In genomic region chr10:70109064-70109729, GRCh38 we compare ENCODE assay signal across 19 cellular contexts. TPM values are rescaled to one million over a fixed set of nuclear protein-coding genes. Genes with fewer than 3 reads are reported as not detected.
DNase-seq lines count a peak whose midpoint lies in the region; ATAC-seq, FAIRE-seq and TF ChIP-seq lines count a peak whose summit lies in the region.
"Had no signal": no experiment of that assay in that cellular context is flagged by ENCODE, and none has a peak within 500 bp of the region (broad histone marks: within the 10 kb centered on the region; RNA-seq: fewer than 3 reads in every experiment).

No MANE protein-coding gene starts in this region.

- TF ChIP-seq POLR2A in K562 (conservative IDR thresholded peaks at IDR 0.05): no peak
- no peak for TF ChIP-seq POLR2A in spleen (IDR thresholded peaks at IDR 0.05)

- TF ChIP-seq EP300 in K562 (IDR thresholded peaks at IDR 0.05; ENCODE audit: low read length): no peak

- POLR2A ChIA-PET in K562 (lab: Yijun Ruan, JAX): interaction anchor here (0.5 to 1.1 kb wide), 5 partner anchors 13 to 143 kb away, joined by 3 read pairs; no protein-coding TSS in a partner anchor
- POLR2A ChIA-PET in activated CD8-positive, alpha-beta T cell treated with anti-CD3 and anti-CD28 coated beads, Interleukin-2, amount 10 ng/mL, durations not matched to agents 7 days and 5 days (lab: Charles Lee): no interaction called here

- H4K20me1 ChIP-seq in K562 (replicated peaks; ENCODE audit: control insufficient read depth, insufficient read depth, low read length): no peaks in the 10 kb centered on the region

- BruUV-seq in K562 (replicated peaks; lab: Mats Ljungman, UMichigan): no TSS peak

- H3K27ac ChIP-seq in K562 (ENCODE audit: extremely low read depth, low read depth, low read length) (no peak overlapping the region), liver (ENCODE audit: low read depth in 1 of 2, low read length in 2 of 2) (peak overlapping the region; percentile 78 to 85), spleen (no peak overlapping the region)
- H3K27ac ChIP-seq: C4-2B, HL-60, SJSA1 had no signal

- no peaks in the 10 kb centered on the region for H3K27me3 Mint-ChIP-seq in activated CD8-positive, alpha-beta T cell treated with anti-CD3 and anti-CD28 coated beads, Interleukin-2, amount 10 ng/mL, durations not matched to agents 7 days and 5 days (ENCODE audit: low read depth)

- ATAC-seq in K562 (no peak), HG02610 (IDR thresholded peaks at IDR 0.05; ENCODE audit: unreplicated experiment) (no peak), GM18861 (IDR thresholded peaks at IDR 0.05; ENCODE audit: unreplicated experiment) (no peak)
- no peak for ATAC-seq in activated CD8-positive, alpha-beta T cell treated with anti-CD3 and anti-CD28 coated beads, Interleukin-2, amount 10 ng/mL, durations not matched to agents 7 days and 5 days
- ATAC-seq: PC-3 had no signal

- H3K4me2 ChIP-seq in K562 (ENCODE audit: insufficient read depth, low read length): no peak overlapping the region

- DNase-seq in DMS53 treated with DMSO at 0.1 percent for 48 hours (lab: John Stamatoyannopoulos, UW; ENCODE audit: unreplicated experiment): peak; percentile 85
- DNase-seq in K562 (ENCODE audit: extremely low read depth in 1 of 4, low spot score in 3 of 4): no peak
- peak; percentile 42 for DNase-seq in spleen
- DNase-seq in activated CD8-positive, alpha-beta T cell treated with anti-CD3 and anti-CD28 coated beads, Interleukin-2, amount 10 ng/mL, durations not matched to agents 7 days and 5 days: no peak
- DNase-seq: COR-L47, KBM-7, MV-4-11, NCI-H1417, NCI-H1930, NCI-H446 treated with DMSO at 0.1 percent for 48 hours, NCI-H82, PC-3 had no signal

- no peak overlapping the region for H3K27ac Mint-ChIP-seq in activated CD8-positive, alpha-beta T cell treated with anti-CD3 and anti-CD28 coated beads, Interleukin-2, amount 10 ng/mL, durations not matched to agents 7 days and 5 days

- H3K36me3 ChIP-seq in K562 (ENCODE audit: control insufficient read depth, insufficient read depth, low read length): peaks cover 8% of the 10 kb centered on the region; the same call in 2 of the 3 replicates
- H3K36me3 ChIP-seq in liver (ENCODE audit: control insufficient read depth in 4 of 4, insufficient read depth in 3 of 4, low read depth in 1 of 4, low read length in 3 of 4): peaks cover 0 to 10% (median 5%) of the 10 kb centered on the region in 4 donors
- peaks cover 0 to 57% (median 27%) of the 10 kb centered on the region in 6 donors for H3K36me3 ChIP-seq in spleen

- no peaks in the 10 kb centered on the region for H3K79me2 ChIP-seq in K562 (ENCODE audit: control insufficient read depth, insufficient read depth, low read length)

- in situ Hi-C loops in K562 (cut with MboI): no loop called here

- no peak for FAIRE-seq in K562 (lab: Jason Lieb, UNC)
- FAIRE-seq: H54 had no signal

- intact Hi-C loops in K562 (cut with micrococcal nuclease) (no loop called here), spleen (cut with DNase I; ENCODE audit: low total_unique reads) (no loop called here)

- TF ChIP-seq RAD21 in K562 (CRISPR knock-in tag; conservative IDR thresholded peaks at IDR 0.05 in 1 of 2, IDR thresholded peaks at IDR 0.05 in 1 of 2) (no peak), liver (IDR thresholded peaks at IDR 0.05) (peak; percentile 36 to 39)

- H3K9me3 ChIP-seq in K562 (replicated peaks; ENCODE audit: control insufficient read depth, insufficient read depth, low read depth, low read length): no peaks in the 10 kb centered on the region
- no peaks in the 10 kb centered on the region for H3K9me3 ChIP-seq in liver (ENCODE audit: control insufficient read depth in 4 of 4, low read length in 3 of 4)
- H3K9me3 ChIP-seq in spleen: no peaks in the 10 kb centered on the region
- H3K9me3 ChIP-seq: SJSA1 had no signal

- H3K9ac ChIP-seq in K562 (ENCODE audit: insufficient read depth in 1 of 2, low read depth in 2 of 2, low read length in 2 of 2) (0 out of 4 replicates have a peak overlapping the region, but pooled peaks of 1 of the 2 experiments have one; percentile 23), liver (ENCODE audit: low read depth in 1 of 2, low read length in 2 of 2) (peak overlapping the region in 1 of 2 donors; percentile 30)

- WGBS in K562 (ENCODE audit: insufficient coverage, low coverage, missing lambda C conversion rate): 45% methylated on average over 18 of the region's 18 CpGs
- WGBS in liver: 37% methylated on average over 18 of the region's 18 CpGs
- WGBS in spleen, 5 donors: 94 to 97% (median 96%) methylated on average over 17 to 18 of the region's 18 CpGs

- H3K4me3 ChIP-seq in K562 (no peak overlapping the region), liver (ENCODE audit: low read depth in 1 of 3, low read length in 3 of 3) (peak overlapping the region; percentile 33 to 78 (median 68)), spleen (no peak overlapping the region)
- H3K4me3 ChIP-seq: SJSA1 had no signal

- H3K36me3 Mint-ChIP-seq in activated CD8-positive, alpha-beta T cell treated with anti-CD3 and anti-CD28 coated beads, Interleukin-2, amount 10 ng/mL, durations not matched to agents 7 days and 5 days (ENCODE audit: low read depth): peaks cover 26% of the 10 kb centered on the region

- H2AFZ ChIP-seq in K562 (ENCODE audit: low read depth, low read length): no peak overlapping the region

- H3K27me3 ChIP-seq in K562 (ENCODE audit: control insufficient read depth in 2 of 2, insufficient read depth in 2 of 2, low read length in 2 of 2): peaks cover 10 to 33% of the 10 kb centered on the region in 2 experiments; a peak in 2 of 5 replicates
- no peaks in the 10 kb centered on the region for H3K27me3 ChIP-seq in liver (ENCODE audit: control insufficient read depth in 4 of 4, insufficient read depth in 4 of 4, low read length in 3 of 4)
- H3K27me3 ChIP-seq in spleen (replicated peaks in 1 of 7): no peaks in the 10 kb centered on the region
- H3K27me3 ChIP-seq: SJSA1 had no signal

- H3K4me3 Mint-ChIP-seq in activated CD8-positive, alpha-beta T cell treated with anti-CD3 and anti-CD28 coated beads, Interleukin-2, amount 10 ng/mL, durations not matched to agents 7 days and 5 days: no peak overlapping the region

- CTCF ChIA-PET in K562 (lab: Yijun Ruan, JAX; ENCODE audit: low intra/inter-chr PET ratio): no interaction called here
- CTCF ChIA-PET in activated CD8-positive, alpha-beta T cell treated with anti-CD3 and anti-CD28 coated beads, Interleukin-2, amount 10 ng/mL, durations not matched to agents 7 days and 5 days (lab: Charles Lee): interaction anchor here (0.7 to 1.0 kb wide), 2 partner anchors 9 to 57 kb away, joined by 3 to 4 read pairs; partner anchors contain the start of gene MACROH2A2

- H3K9me3 Mint-ChIP-seq in activated CD8-positive, alpha-beta T cell treated with anti-CD3 and anti-CD28 coated beads, Interleukin-2, amount 10 ng/mL, durations not matched to agents 7 days and 5 days (ENCODE audit: insufficient read depth): no peaks in the 10 kb centered on the region

- H3K4me1 ChIP-seq in K562 (replicated peaks in 1 of 2; ENCODE audit: control insufficient read depth in 2 of 2, insufficient read depth in 2 of 2, low read length in 2 of 2): peaks cover 0 to 4% of the 10 kb centered on the region in 2 experiments; a peak in 2 of 5 replicates
- peaks cover 6 to 36% (median 26%) of the 10 kb centered on the region in 4 donors for H3K4me1 ChIP-seq in liver (ENCODE audit: control insufficient read depth in 4 of 4, insufficient read depth in 4 of 4, low read length in 3 of 4)
- H3K4me1 ChIP-seq in spleen: no peaks in the 10 kb centered on the region
- H3K4me1 ChIP-seq: SJSA1 had no signal

- no peaks in the 10 kb centered on the region for H3K9me1 ChIP-seq in K562 (ENCODE audit: control insufficient read depth, insufficient read depth, low read length)

- TF ChIP-seq CTCF in K562 (IDR thresholded peaks at IDR 0.05 in 2 of 3, conservative IDR thresholded peaks at IDR 0.05 in 1 of 3; ENCODE audit: insufficient read depth in 2 of 3, low read depth in 1 of 3, low read length in 3 of 3) (no peak), liver (IDR thresholded peaks at IDR 0.05; ENCODE audit: low read depth, low read length, missing input control) (no peak), spleen (IDR thresholded peaks at IDR 0.05 in 8 of 11, conservative IDR thresholded peaks at IDR 0.05 in 3 of 11) (no peak)

- H3K4me1 Mint-ChIP-seq in activated CD8-positive, alpha-beta T cell treated with anti-CD3 and anti-CD28 coated beads, Interleukin-2, amount 10 ng/mL, durations not matched to agents 7 days and 5 days (ENCODE audit: low read depth): peaks cover 31% of the 10 kb centered on the region

RNA-seq across cellular contexts. Expression of gene AIFM2, which starts 23.4 kb away (rescaled TPM):
- total RNA-seq in K562 (2011; cell fraction: chromatin; rRNA removed; ENCODE audit: low replicate concordance): 7.2 and 14.4 TPM in 2 replicates
- 8.3 and 9.7 TPM in 2 replicates for total RNA-seq in K562 (2011; cell fraction: nucleolus; rRNA removed)
- total RNA-seq in K562 (2011; cell fraction: nucleoplasm; rRNA removed): 8.2 and 9.4 TPM in 2 replicates
- total RNA-seq in K562 (2014; rRNA removed) (9.2 and 10.5 TPM in 2 replicates), K562 (2014; rRNA removed; fragmentation: Illumina TruSeq; extraction: Trizol) (3.9 and 5.3 TPM in 2 replicates), K562 (2015; rRNA removed; fragmentation: Illumina TruSeq; extraction: Trizol) (7.6 and 7.8 TPM in 2 replicates), K562 (2021) (11.4 and 13.1 TPM in 2 replicates), liver (1 to 10 TPM; 5.0 to 9.5 TPM), spleen (1 to 10 TPM; 5.1 to 9.4 (median 8.7) TPM)
- polyA plus RNA-seq in K562 (2011; rRNA removed) (8.0 and 9.9 TPM in 2 replicates), K562 (2014; fragmentation: Illumina TruSeq; extraction: Trizol) (9.3 and 12.1 TPM in 2 replicates), K562 (2014; fragmentation: Nextera tagmentation; extraction: Ambion mirVana) (1 to 10 TPM; 2.7 to 4.9 TPM), K562 (2014; rRNA removed) (13.9 and 14.1 TPM in 2 replicates), liver (10 to 100 TPM in 1 of 2 donors, 1 to 10 TPM in 1; 9.8 to 20.3 TPM), spleen (1 to 10 TPM; 4.3 to 6.2 (median 6.2) TPM)
- 9.2 and 13.0 TPM in 2 replicates for polyA plus RNA-seq in K562 (2011; cell fraction: cytosol; rRNA removed)
- polyA plus RNA-seq in K562 (2011; cell fraction: nucleus; rRNA removed): 7.5 and 12.1 TPM in 2 replicates
- polyA plus RNA-seq in K562 (2012): 11.0 and 11.6 TPM in 2 replicates
- 3.8 and 7.3 TPM in 2 replicates for polyA minus RNA-seq in K562 (2011; rRNA and poly(A)+ RNA removed)
- 6.6 and 7.1 TPM in 2 replicates for polyA minus RNA-seq in K562 (2011; cell fraction: cytosol; rRNA and poly(A)+ RNA removed)
- 2.7 and 3.1 TPM in 2 replicates for polyA minus RNA-seq in K562 (2011; cell fraction: nucleus; rRNA and poly(A)+ RNA removed)
- 1 to 10 TPM; 7.2 to 7.5 TPM for total RNA-seq in activated CD8-positive, alpha-beta T cell treated with anti-CD3 and anti-CD28 coated beads, Interleukin-2, amount 10 ng/mL, durations not matched to agents 7 days and 5 days

RNA-seq across cellular contexts. Expression of gene TYSND1, which starts 37.3 kb away (rescaled TPM):
- 7.2 and 8.1 TPM in 2 replicates for total RNA-seq in K562 (2011; cell fraction: chromatin; rRNA removed; ENCODE audit: low replicate concordance)
- total RNA-seq in K562 (2011; cell fraction: nucleolus; rRNA removed): 4.7 and 5.0 TPM in 2 replicates
- 5.2 and 7.2 TPM in 2 replicates for total RNA-seq in K562 (2011; cell fraction: nucleoplasm; rRNA removed)
- total RNA-seq in K562 (2014; rRNA removed): 0.91 and 1.8 TPM in 2 replicates
- total RNA-seq in K562 (2014; rRNA removed; fragmentation: Illumina TruSeq; extraction: Trizol): 0.41 and 1.4 TPM in 2 replicates
- 1.4 and 1.6 TPM in 2 replicates for total RNA-seq in K562 (2015; rRNA removed; fragmentation: Illumina TruSeq; extraction: Trizol)
- total RNA-seq in K562 (2021): 1.7 and 1.9 TPM in 2 replicates
- 1.3 and 2.0 TPM in 2 replicates for polyA plus RNA-seq in K562 (2011; rRNA removed)
- polyA plus RNA-seq in K562 (2011; cell fraction: cytosol; rRNA removed): 2.1 and 2.3 TPM in 2 replicates
- polyA plus RNA-seq in K562 (2011; cell fraction: nucleus; rRNA removed): 3.5 and 3.6 TPM in 2 replicates
- 0.98 and 2.0 TPM in 2 replicates for polyA plus RNA-seq in K562 (2012)
- polyA plus RNA-seq in K562 (2014; fragmentation: Illumina TruSeq; extraction: Trizol): 1.3 TPM in 2 replicates
- polyA plus RNA-seq in K562 (2014; fragmentation: Nextera tagmentation; extraction: Ambion mirVana): under 1 TPM; 0.60 to 0.65 TPM
- polyA plus RNA-seq in K562 (2014; rRNA removed): 1.3 and 2.0 TPM in 2 replicates
- polyA minus RNA-seq in K562 (2011; rRNA and poly(A)+ RNA removed): 1.5 and 2.1 TPM in 2 replicates
- 0.48 and 0.73 TPM in 2 replicates for polyA minus RNA-seq in K562 (2011; cell fraction: cytosol; rRNA and poly(A)+ RNA removed)
- polyA minus RNA-seq in K562 (2011; cell fraction: nucleus; rRNA and poly(A)+ RNA removed): 2.6 and 3.1 TPM in 2 replicates
- 10 to 100 TPM in 1 of 2 donors, 1 to 10 TPM in 1; 9.5 to 11.3 TPM for total RNA-seq in liver
- polyA plus RNA-seq in liver: 1 to 10 TPM; 3.9 to 4.9 TPM
- total RNA-seq in spleen: 10 to 100 TPM; 14.1 to 20.3 (median 16.6) TPM
- 10 to 100 TPM; 15.2 to 20.9 (median 19.2) TPM for polyA plus RNA-seq in spleen
- 10 to 100 TPM; 12.0 to 13.4 TPM for total RNA-seq in activated CD8-positive, alpha-beta T cell treated with anti-CD3 and anti-CD28 coated beads, Interleukin-2, amount 10 ng/mL, durations not matched to agents 7 days and 5 days

RNA-seq across cellular contexts. Expression of gene MACROH2A2, which starts 56.6 kb away (rescaled TPM):
- not detected in 2 replicates for total RNA-seq in K562 (2011; cell fraction: chromatin; rRNA removed; ENCODE audit: low replicate concordance)
- total RNA-seq in K562 (2011; cell fraction: nucleolus; rRNA removed): not detected in 2 replicates
- not detected in 2 replicates for total RNA-seq in K562 (2011; cell fraction: nucleoplasm; rRNA removed)
- total RNA-seq in K562 (2014; rRNA removed) (not detected in 2 replicates), K562 (2014; rRNA removed; fragmentation: Illumina TruSeq; extraction: Trizol) (not detected in 2 replicates), K562 (2015; rRNA removed; fragmentation: Illumina TruSeq; extraction: Trizol) (not detected in 2 replicates), K562 (2021) (not detected in 2 replicates), liver (1 to 10 TPM; 3.3 to 7.2 TPM), spleen (1 to 10 TPM; 1.2 to 4.2 (median 3.0) TPM)
- polyA plus RNA-seq in K562 (2011; rRNA removed) (not detected in 2 replicates), K562 (2014; fragmentation: Illumina TruSeq; extraction: Trizol) (not detected in 2 replicates), K562 (2014; fragmentation: Nextera tagmentation; extraction: Ambion mirVana) (under 1 TPM in 1 of 2 experiments, not detected in 1; 0.07 TPM), K562 (2014; rRNA removed) (0.13 TPM in 1 of 2 replicates, not detected in the other), liver (1 to 10 TPM; 1.2 to 3.5 TPM), spleen (1 to 10 TPM; 2.6 to 4.9 (median 3.5) TPM)
- not detected in 2 replicates for polyA plus RNA-seq in K562 (2011; cell fraction: cytosol; rRNA removed)
- polyA plus RNA-seq in K562 (2011; cell fraction: nucleus; rRNA removed): not detected in 2 replicates
- 0.05 and 0.14 TPM in 2 replicates for polyA plus RNA-seq in K562 (2012)
- polyA minus RNA-seq in K562 (2011; rRNA and poly(A)+ RNA removed): not detected in 2 replicates
- polyA minus RNA-seq in K562 (2011; cell fraction: cytosol; rRNA and poly(A)+ RNA removed): not detected in 2 replicates
- not detected in 2 replicates for polyA minus RNA-seq in K562 (2011; cell fraction: nucleus; rRNA and poly(A)+ RNA removed)
- total RNA-seq in activated CD8-positive, alpha-beta T cell treated with anti-CD3 and anti-CD28 coated beads, Interleukin-2, amount 10 ng/mL, durations not matched to agents 7 days and 5 days: 1 to 10 TPM; 6.2 to 7.4 TPM

Comparison
In these comparisons a context has a peak if more than half of its experiments do, and no peak if none do; other contexts are left out.
1. DNase-seq: peak in DMS53 treated with DMSO at 0.1 percent for 48 hours (single experiment) and spleen (single experiment); none in K562 (0 of 4) and activated CD8-positive, alpha-beta T cell treated with anti-CD3 and anti-CD28 coated beads, Interleukin-2, amount 10 ng/mL, durations not matched to agents 7 days and 5 days (single experiment).
2. H3K27ac ChIP-seq: peak in liver (2 of 2); none in K562 (single experiment) and spleen (0 of 8).
3. H3K4me3 ChIP-seq: peak in liver (3 of 3); none in K562 (single experiment) and spleen (0 of 8).